ENCODE assay signal across 19 cellular contexts in genomic region chr15:54604963-54605362, GRCh38.
"Had no signal": no experiment of that assay in that cellular context is flagged by ENCODE, and none has a peak within 500 bp of the region (broad histone marks: within the 10 kb centered on the region; RNA-seq: fewer than 3 reads in every experiment).

No MANE protein-coding gene starts in this region.

- H3K4me3 ChIP-seq: adrenal gland, transverse colon had no signal

- H3K9me3 ChIP-seq: adrenal gland, transverse colon had no signal

- DNase-seq: activated CD4-positive, alpha-beta T cell treated with anti-CD3 and anti-CD28 coated beads, Interleukin-2, amount 50 U/mL, for 1 hour; activated CD4-positive, CD25-positive, alpha-beta regulatory T cell treated with anti-CD3 and anti-CD28 coated beads, Interleukin-2, amount 50 U/mL, for 72 hours; activated CD8-positive, alpha-beta memory T cell treated with anti-CD3 and anti-CD28 coated beads for 24 hours; activated CD8-positive, alpha-beta memory T cell treated with anti-CD3 and anti-CD28 coated beads, Interleukin-2, amount 50 U/mL, for 48 hours; activated effector memory CD4-positive, alpha-beta T cell treated with anti-CD3 and anti-CD28 coated beads, Interleukin-2, amount 50 U/mL, for 16 hours; activated T-cell treated with anti-CD3 and anti-CD28 coated beads, Interleukin-2, amount 50 U/mL, for 48 hours; adrenal gland; cerebellar nuclear complex; cortex of kidney; left ventricle myocardium superior; naive thymus-derived CD8-positive, alpha-beta T cell; nucleus accumbens; posterior cingulate gyrus; stimulated activated CD8-positive, alpha-beta memory T cell treated with anti-CD3 and anti-CD28 coated beads, Interleukin-4, amount 100 ng/mL, for 48 hours; stimulated activated naive CD8-positive, alpha-beta T cell treated with anti-CD3 and anti-CD28 coated beads, Interleukin-15, Interleukin-2, amounts not matched to agents 100 U/mL and 50 U/mL, for 24 hours; substantia nigra; transverse colon had no signal

- H3K4me1 Mint-ChIP-seq: naive thymus-derived CD8-positive, alpha-beta T cell had no signal

- H3K27ac Mint-ChIP-seq: activated naive CD4-positive, alpha-beta T cell treated with anti-CD3 and anti-CD28 coated beads, Interleukin-2, amount 50 U/mL, for 72 hours; naive thymus-derived CD8-positive, alpha-beta T cell; T-helper 1 cell treated with Interleukin-12 subunit alpha and Interleukin-12 subunit beta and Interleukin-4 antibody, amounts not matched to agents 30 μg/mL and 1 μg/mL, for 36 hours had no signal

- H3K36me3 ChIP-seq: adrenal gland, transverse colon had no signal

- H3K9me3 Mint-ChIP-seq: activated naive CD4-positive, alpha-beta T cell treated with anti-CD3 and anti-CD28 coated beads, Interleukin-2, amount 50 U/mL, for 72 hours; T-helper 1 cell treated with Interleukin-12 subunit alpha and Interleukin-12 subunit beta and Interleukin-4 antibody, amounts not matched to agents 30 μg/mL and 1 μg/mL, for 36 hours had no signal

- H3K36me3 Mint-ChIP-seq: activated naive CD4-positive, alpha-beta T cell treated with anti-CD3 and anti-CD28 coated beads, Interleukin-2, amount 50 U/mL, for 72 hours; naive thymus-derived CD8-positive, alpha-beta T cell had no signal

- H3K27ac ChIP-seq: adrenal gland, transverse colon had no signal

- ATAC-seq: activated naive CD4-positive, alpha-beta T cell treated with anti-CD3 and anti-CD28 coated beads, Interleukin-2, amount 50 U/mL, for 72 hours; left ventricle myocardium superior; naive thymus-derived CD8-positive, alpha-beta T cell; stimulated activated naive CD8-positive, alpha-beta T cell treated with anti-CD3 and anti-CD28 coated beads, Interleukin-15, Interleukin-2, amounts not matched to agents 100 U/mL and 50 U/mL, for 24 hours had no signal

- H3K4me1 ChIP-seq: adrenal gland, transverse colon had no signal

- H3K27me3 ChIP-seq: adrenal gland, transverse colon had no signal

- H3K4me3 Mint-ChIP-seq: naive thymus-derived CD8-positive, alpha-beta T cell; T-helper 1 cell treated with Interleukin-12 subunit alpha and Interleukin-12 subunit beta and Interleukin-4 antibody, amounts not matched to agents 30 μg/mL and 1 μg/mL, for 36 hours had no signal
